ENCODE assay signal across 25 cellular contexts in genomic region chr2:107735206-107735605, GRCh38.
"Had no signal": no experiment of that assay in that cellular context is flagged by ENCODE, and none has a peak within 500 bp of the region (broad histone marks: within the 10 kb centered on the region; RNA-seq: fewer than 3 reads in every experiment).

No MANE protein-coding gene starts in this region.

- H3K27ac ChIP-seq: gastrocnemius medialis, heart right ventricle, pancreas, psoas muscle, right lobe of liver, suprapubic skin, thyroid gland, upper lobe of right lung, vagina had no signal

- FAIRE-seq: endometrium, pancreas, small intestine had no signal

- H3K4me1 ChIP-seq: gastrocnemius medialis, heart right ventricle, pancreas, psoas muscle, right lobe of liver, suprapubic skin, upper lobe of right lung, vagina had no signal

- H3K36me3 ChIP-seq: gastrocnemius medialis, heart right ventricle, pancreas, right lobe of liver, suprapubic skin, thyroid gland, upper lobe of right lung, vagina had no signal

- DNase-seq: cortex of kidney; effector memory CD4-positive, alpha-beta T cell; gastrocnemius medialis; heart right ventricle; hypothalamus; islet precursor cell; mammary epithelial cell; mucosa of descending colon; natural killer cell; pancreas; psoas muscle; retina; right lobe of liver; small intestine; stimulated activated CD4-positive, alpha-beta T cell treated with anti-CD3 and anti-CD28 coated beads, Interleukin-2, amount 100 ng/mL, for 48 hours; stimulated activated naive CD8-positive, alpha-beta T cell treated with anti-CD3 and anti-CD28 coated beads, Interleukin-15, Interleukin-2, amounts not matched to agents 100 U/mL and 50 U/mL, for 24 hours; thyroid gland; upper lobe of right lung had no signal

- H3K9me3 ChIP-seq: gastrocnemius medialis, heart right ventricle, mucosa of descending colon, pancreas, psoas muscle, right lobe of liver, suprapubic skin, thyroid gland, upper lobe of right lung, vagina had no signal

- H3K27me3 ChIP-seq: gastrocnemius medialis, heart right ventricle, pancreas, right lobe of liver, suprapubic skin, thyroid gland, upper lobe of right lung, vagina had no signal

- H3K4me3 ChIP-seq: gastrocnemius medialis, heart right ventricle, mucosa of descending colon, pancreas, psoas muscle, right lobe of liver, suprapubic skin, thyroid gland, upper lobe of right lung, vagina had no signal

- H3K36me3 Mint-ChIP-seq: natural killer cell; stimulated activated effector memory CD8-positive, alpha-beta T cell treated with anti-CD3 and anti-CD28 coated beads, Interleukin-12 subunit alpha, Interleukin-12 subunit beta, amount 100 ng/mL, for 72 hours had no signal

- H3K9me3 Mint-ChIP-seq: neural crest cell had no signal

- ATAC-seq: esophagus mucosa; gastrocnemius medialis; heart right ventricle; left lobe of liver; mucosa of descending colon; natural killer cell; pancreas; psoas muscle; right lobe of liver; stimulated activated naive CD8-positive, alpha-beta T cell treated with anti-CD3 and anti-CD28 coated beads, Interleukin-15, Interleukin-2, amounts not matched to agents 100 U/mL and 50 U/mL, for 24 hours; upper lobe of right lung had no signal

- H3K27ac Mint-ChIP-seq: natural killer cell; stimulated activated effector memory CD8-positive, alpha-beta T cell treated with anti-CD3 and anti-CD28 coated beads, Interleukin-12 subunit alpha, Interleukin-12 subunit beta, amount 100 ng/mL, for 72 hours had no signal

- H3K4me3 Mint-ChIP-seq: natural killer cell; neural crest cell; stimulated activated effector memory CD8-positive, alpha-beta T cell treated with anti-CD3 and anti-CD28 coated beads, Interleukin-12 subunit alpha, Interleukin-12 subunit beta, amount 100 ng/mL, for 72 hours had no signal

- H3K4me1 Mint-ChIP-seq: neural crest cell; stimulated activated effector memory CD8-positive, alpha-beta T cell treated with anti-CD3 and anti-CD28 coated beads, Interleukin-12 subunit alpha, Interleukin-12 subunit beta, amount 100 ng/mL, for 72 hours had no signal
